ENCODE assay signal across 2 cellular contexts in the genomic region with DNA sequence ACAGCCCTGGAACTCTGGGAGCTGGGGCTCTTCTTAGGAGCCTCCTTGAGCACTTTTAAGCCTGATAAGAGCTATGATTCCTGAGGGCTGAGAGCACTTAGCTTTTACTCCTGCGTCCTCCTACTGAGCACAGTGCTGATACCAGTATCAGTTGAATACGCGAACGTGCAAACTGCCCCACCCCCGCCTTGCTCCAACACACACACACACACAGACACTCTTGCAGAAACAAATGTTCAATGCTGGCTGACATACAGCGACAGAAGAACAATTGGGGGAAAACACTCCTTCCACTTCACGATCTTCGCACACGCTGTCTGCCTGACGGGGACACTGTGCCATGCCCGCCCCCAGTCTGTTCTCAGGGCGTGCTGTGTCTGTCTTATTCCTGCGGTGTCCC.
TF ChIP-seq lines count a peak whose summit lies in the region.

No MANE protein-coding gene starts in this region.

TF ChIP-seq in HEK293, 187 proteins besides CTCF, POLR2A, EP300 and RAD21:
- TF ChIP-seq, protein P1, sequence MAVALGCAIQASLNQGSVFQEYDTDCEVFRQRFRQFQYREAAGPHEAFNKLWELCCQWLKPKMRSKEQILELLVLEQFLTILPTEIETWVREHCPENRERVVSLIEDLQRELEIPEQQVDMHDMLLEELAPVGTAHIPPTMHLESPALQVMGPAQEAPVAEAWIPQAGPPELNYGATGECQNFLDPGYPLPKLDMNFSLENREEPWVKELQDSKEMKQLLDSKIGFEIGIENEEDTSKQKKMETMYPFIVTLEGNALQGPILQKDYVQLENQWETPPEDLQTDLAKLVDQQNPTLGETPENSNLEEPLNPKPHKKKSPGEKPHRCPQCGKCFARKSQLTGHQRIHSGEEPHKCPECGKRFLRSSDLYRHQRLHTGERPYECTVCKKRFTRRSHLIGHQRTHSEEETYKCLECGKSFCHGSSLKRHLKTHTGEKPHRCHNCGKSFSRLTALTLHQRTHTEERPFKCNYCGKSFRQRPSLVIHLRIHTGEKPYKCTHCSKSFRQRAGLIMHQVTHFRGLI (tag by site-specific recombination; IDR thresholded peaks at IDR 0.05): no peak
- TF ChIP-seq WT1 (tag by site-specific recombination; IDR thresholded peaks at IDR 0.05) (no peak), ZNF610 (tag by site-specific recombination; IDR thresholded peaks at IDR 0.05; ENCODE audit: borderline replicate concordance) (no peak), ZNF10 (tag by site-specific recombination; IDR thresholded peaks at IDR 0.05) (no peak), ZFHX2 (tag by site-specific recombination; conservative IDR thresholded peaks at IDR 0.05) (0 out of 2 replicates have a peak, but pooled peaks have one; percentile 20)
- TF ChIP-seq, protein P2, sequence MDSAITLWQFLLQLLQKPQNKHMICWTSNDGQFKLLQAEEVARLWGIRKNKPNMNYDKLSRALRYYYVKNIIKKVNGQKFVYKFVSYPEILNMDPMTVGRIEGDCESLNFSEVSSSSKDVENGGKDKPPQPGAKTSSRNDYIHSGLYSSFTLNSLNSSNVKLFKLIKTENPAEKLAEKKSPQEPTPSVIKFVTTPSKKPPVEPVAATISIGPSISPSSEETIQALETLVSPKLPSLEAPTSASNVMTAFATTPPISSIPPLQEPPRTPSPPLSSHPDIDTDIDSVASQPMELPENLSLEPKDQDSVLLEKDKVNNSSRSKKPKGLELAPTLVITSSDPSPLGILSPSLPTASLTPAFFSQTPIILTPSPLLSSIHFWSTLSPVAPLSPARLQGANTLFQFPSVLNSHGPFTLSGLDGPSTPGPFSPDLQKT (IDR thresholded peaks at IDR 0.05; ENCODE audit: borderline replicate concordance, low read depth, low read length): no peak
- TF ChIP-seq, protein P3, sequence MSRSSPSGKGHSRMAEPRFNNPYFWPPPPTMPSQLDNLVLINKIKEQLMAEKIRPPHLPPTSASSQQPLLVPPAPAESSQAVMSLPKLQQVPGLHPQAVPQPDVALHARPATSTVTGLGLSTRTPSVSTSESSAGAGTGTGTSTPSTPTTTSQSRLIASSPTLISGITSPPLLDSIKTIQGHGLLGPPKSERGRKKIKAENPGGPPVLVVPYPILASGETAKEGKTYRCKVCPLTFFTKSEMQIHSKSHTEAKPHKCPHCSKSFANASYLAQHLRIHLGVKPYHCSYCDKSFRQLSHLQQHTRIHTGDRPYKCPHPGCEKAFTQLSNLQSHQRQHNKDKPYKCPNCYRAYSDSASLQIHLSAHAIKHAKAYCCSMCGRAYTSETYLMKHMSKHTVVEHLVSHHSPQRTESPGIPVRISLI (tag by site-specific recombination; IDR thresholded peaks at IDR 0.05): no peak
TF ChIP-seq in HEK293: peak in this region for 1.

TF ChIP-seq in H1, 55 proteins besides CTCF, POLR2A, EP300 and RAD21:
- TF ChIP-seq, protein P4, sequence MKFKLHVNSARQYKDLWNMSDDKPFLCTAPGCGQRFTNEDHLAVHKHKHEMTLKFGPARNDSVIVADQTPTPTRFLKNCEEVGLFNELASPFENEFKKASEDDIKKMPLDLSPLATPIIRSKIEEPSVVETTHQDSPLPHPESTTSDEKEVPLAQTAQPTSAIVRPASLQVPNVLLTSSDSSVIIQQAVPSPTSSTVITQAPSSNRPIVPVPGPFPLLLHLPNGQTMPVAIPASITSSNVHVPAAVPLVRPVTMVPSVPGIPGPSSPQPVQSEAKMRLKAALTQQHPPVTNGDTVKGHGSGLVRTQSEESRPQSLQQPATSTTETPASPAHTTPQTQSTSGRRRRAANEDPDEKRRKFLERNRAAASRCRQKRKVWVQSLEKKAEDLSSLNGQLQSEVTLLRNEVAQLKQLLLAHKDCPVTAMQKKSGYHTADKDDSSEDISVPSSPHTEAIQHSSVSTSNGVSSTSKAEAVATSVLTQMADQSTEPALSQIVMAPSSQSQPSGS (IDR thresholded peaks at IDR 0.05; ENCODE audit: low read length): no peak
- TF ChIP-seq RFX5 (IDR thresholded peaks at IDR 0.05; ENCODE audit: borderline replicate concordance, low read depth, low read length) (no peak), TBP (IDR thresholded peaks at IDR 0.05; ENCODE audit: low read depth, low read length) (no peak), BACH1 (IDR thresholded peaks at IDR 0.05; ENCODE audit: low read length) (no peak), BRCA1 (IDR thresholded peaks at IDR 0.05; ENCODE audit: low read depth, low read length) (no peak), TCF12 (IDR thresholded peaks at IDR 0.05; ENCODE audit: low read depth, low read length) (no peak), SIX5 (IDR thresholded peaks at IDR 0.05; ENCODE audit: low read depth, low read length) (no peak)
